In genomic region chr18:28657836-28658410, GRCh38 we compare ENCODE assay signal across 26 cellular contexts.
DNase-seq lines count a peak whose midpoint lies in the region; ATAC-seq, FAIRE-seq and TF ChIP-seq lines count a peak whose summit lies in the region.
"Had no signal": no experiment of that assay in that cellular context is flagged by ENCODE, and none has a peak within 500 bp of the region (broad histone marks: within the 10 kb centered on the region; RNA-seq: fewer than 3 reads in every experiment).

No MANE protein-coding gene starts in this region.

- no peaks in the 10 kb centered on the region for H3K9me3 ChIP-seq in A549
- H3K9me3 ChIP-seq: prostate gland, testis had no signal

- WGBS in A549 (ENCODE audit: missing lambda C conversion rate), result 22% methylated on average over 2 of the region's 2 CpGs

- TF ChIP-seq EP300 in A549 (IDR thresholded peaks at IDR 0.05), result no peak

- no peaks in the 10 kb centered on the region for H3K4me1 ChIP-seq in A549
- H3K4me1 ChIP-seq: prostate gland, spleen, testis had no signal

- no peak overlapping the region for H3K27ac ChIP-seq in A549
- H3K27ac ChIP-seq: prostate gland, spleen, testis had no signal

- ATAC-seq in A549, result no peak
- ATAC-seq in activated CD8-positive, alpha-beta T cell treated with anti-CD3 and anti-CD28 coated beads for 36 hours, result no peak
- no peak for ATAC-seq in stimulated activated memory B cell treated with anti-CD40 and anti-IgM and Interleukin-4, amounts not matched to agents 10 μg/mL and 1 μg/mL and 100 μg/mL, for 72 hours
- ATAC-seq: activated naive CD8-positive, alpha-beta T cell treated with anti-CD3 and anti-CD28 coated beads, Interleukin-2, amount 50 U/mL, for 24 hours; GM12878; natural killer cell treated with Interleukin-12 subunit alpha and Interleukin-12 subunit beta and Interleukin-15 and Interleukin-18, amount 100 ng/mL, for 72 hours; Panc1 had no signal

- FAIRE-seq in A549 (lab: Jason Lieb, UNC), result no peak
- FAIRE-seq: D721Med, GM12878, H54 had no signal

- peaks cover 27% of the 10 kb centered on the region for H3K4me1 Mint-ChIP-seq in HFFc6 (ENCODE audit: low read depth)
- H3K4me1 Mint-ChIP-seq in activated CD8-positive, alpha-beta T cell treated with anti-CD3 and anti-CD28 coated beads for 36 hours (ENCODE audit: low read depth), result no peaks in the 10 kb centered on the region
- H3K4me1 Mint-ChIP-seq in stimulated activated memory B cell treated with anti-CD40 and anti-IgM and Interleukin-4, amounts not matched to agents 10 μg/mL and 1 μg/mL and 100 μg/mL, for 72 hours, result no peaks in the 10 kb centered on the region
- H3K4me1 Mint-ChIP-seq: activated naive CD8-positive, alpha-beta T cell treated with anti-CD3 and anti-CD28 coated beads, Interleukin-2, amount 50 U/mL, for 24 hours; central memory CD8-positive, alpha-beta T cell had no signal

- DNase-seq in A549 (ENCODE audit: low read depth in 1 of 2, low spot score in 1 of 2), result no peak
- DNase-seq in HFFc6, result peak; percentile 44
- peak; percentile 75 for DNase-seq in amniotic epithelial cell (ENCODE audit: low read depth)
- DNase-seq in fibroblast of villous mesenchyme (ENCODE audit: low read depth), result peak; percentile 18
- no peak for DNase-seq in NCI-H524 (lab: John Stamatoyannopoulos, UW)
- DNase-seq in activated CD8-positive, alpha-beta T cell treated with anti-CD3 and anti-CD28 coated beads for 36 hours, result no peak
- DNase-seq in dedifferentiated amniotic fluid mesenchymal stem cell (ENCODE audit: extremely low spot score), result no peak
- DNase-seq: ACHN; activated CD4-positive, alpha-beta T cell treated with anti-CD3 and anti-CD28 coated beads for 1 hour; activated naive CD8-positive, alpha-beta T cell treated with anti-CD3 and anti-CD28 coated beads, Interleukin-2, amount 50 U/mL, for 24 hours; C1 segment of cervical spinal cord; effector CD4-positive, alpha-beta T cell; GF-D8; hypothalamus; NCI-H1436; spleen; testis had no signal

- H3K4me3 ChIP-seq in A549, result no peak overlapping the region
- no peak overlapping the region for H3K4me3 ChIP-seq in fibroblast of villous mesenchyme (ENCODE audit: low read depth, low read length)
- H3K4me3 ChIP-seq: GM12878, prostate gland, spleen, testis had no signal

- POLR2A ChIA-PET in A549 (lab: Yijun Ruan, JAX), result no interaction called here
- POLR2A ChIA-PET in activated CD8-positive, alpha-beta T cell treated with anti-CD3 and anti-CD28 coated beads for 36 hours (lab: Charles Lee), result no interaction called here

- TF ChIP-seq CTCF in A549 (IDR thresholded peaks at IDR 0.05), result no peak
- TF ChIP-seq CTCF in HFFc6 (IDR thresholded peaks at IDR 0.05), result no peak
- no peak for TF ChIP-seq CTCF in fibroblast of villous mesenchyme (IDR thresholded peaks at IDR 0.05; ENCODE audit: insufficient read depth, low read depth, low read length)
- no peak for TF ChIP-seq CTCF in activated CD8-positive, alpha-beta T cell treated with anti-CD3 and anti-CD28 coated beads for 36 hours (IDR thresholded peaks at IDR 0.05)

- H3K4me2 ChIP-seq in A549, result no peak overlapping the region

- no peak overlapping the region for H3K27ac Mint-ChIP-seq in HFFc6
- no peak overlapping the region for H3K27ac Mint-ChIP-seq in activated CD8-positive, alpha-beta T cell treated with anti-CD3 and anti-CD28 coated beads for 36 hours
- H3K27ac Mint-ChIP-seq in stimulated activated memory B cell treated with anti-CD40 and anti-IgM and Interleukin-4, amounts not matched to agents 10 μg/mL and 1 μg/mL and 100 μg/mL, for 72 hours, result no peak overlapping the region
- H3K27ac Mint-ChIP-seq: activated naive CD8-positive, alpha-beta T cell treated with anti-CD3 and anti-CD28 coated beads, Interleukin-2, amount 50 U/mL, for 24 hours; activated T-helper 2 cell treated with anti-CD3 and anti-CD28 coated beads, Interferon-gamma antibody, Interleukin-2, Interleukin-4, amounts not matched to agents 10 μg/mL and 5 μg/mL and 100 μg/mL, durations not matched to agents 14 hours and 24 hours and 36 hours; natural killer cell treated with Interleukin-12 subunit alpha and Interleukin-12 subunit beta and Interleukin-15 and Interleukin-18, amount 100 ng/mL, for 72 hours had no signal

- CTCF ChIA-PET in A549 (lab: Yijun Ruan, JAX), result no interaction called here
- CTCF ChIA-PET in activated CD8-positive, alpha-beta T cell treated with anti-CD3 and anti-CD28 coated beads for 36 hours (lab: Charles Lee), result no interaction called here

- no peak overlapping the region; the same call in 1 of the 2 replicates for H3K4me3 Mint-ChIP-seq in HFFc6
- H3K4me3 Mint-ChIP-seq in activated CD8-positive, alpha-beta T cell treated with anti-CD3 and anti-CD28 coated beads for 36 hours, result no peak overlapping the region
- no peak overlapping the region for H3K4me3 Mint-ChIP-seq in stimulated activated memory B cell treated with anti-CD40 and anti-IgM and Interleukin-4, amounts not matched to agents 10 μg/mL and 1 μg/mL and 100 μg/mL, for 72 hours
- H3K4me3 Mint-ChIP-seq: activated naive CD8-positive, alpha-beta T cell treated with anti-CD3 and anti-CD28 coated beads, Interleukin-2, amount 50 U/mL, for 24 hours; central memory CD8-positive, alpha-beta T cell; natural killer cell treated with Interleukin-12 subunit alpha and Interleukin-12 subunit beta and Interleukin-15 and Interleukin-18, amount 100 ng/mL, for 72 hours had no signal

- no peaks in the 10 kb centered on the region; the same call in 1 of the 2 replicates for H3K27me3 Mint-ChIP-seq in HFFc6 (ENCODE audit: insufficient read depth)
- no peaks in the 10 kb centered on the region for H3K27me3 Mint-ChIP-seq in activated CD8-positive, alpha-beta T cell treated with anti-CD3 and anti-CD28 coated beads for 36 hours
- no peaks in the 10 kb centered on the region for H3K27me3 Mint-ChIP-seq in stimulated activated memory B cell treated with anti-CD40 and anti-IgM and Interleukin-4, amounts not matched to agents 10 μg/mL and 1 μg/mL and 100 μg/mL, for 72 hours
- H3K27me3 Mint-ChIP-seq: activated naive CD8-positive, alpha-beta T cell treated with anti-CD3 and anti-CD28 coated beads, Interleukin-2, amount 50 U/mL, for 24 hours; central memory CD8-positive, alpha-beta T cell; natural killer cell treated with Interleukin-12 subunit alpha and Interleukin-12 subunit beta and Interleukin-15 and Interleukin-18, amount 100 ng/mL, for 72 hours had no signal

- no peak for TF ChIP-seq RAD21 in A549 (conservative IDR thresholded peaks at IDR 0.05 in 1 of 2, IDR thresholded peaks at IDR 0.05 in 1 of 2)

- 0 out of 2 replicates have a peak, but pooled peaks cover 2% of the 10 kb centered on the region for H3K36me3 Mint-ChIP-seq in HFFc6 (ENCODE audit: low read depth)
- no peaks in the 10 kb centered on the region for H3K36me3 Mint-ChIP-seq in activated CD8-positive, alpha-beta T cell treated with anti-CD3 and anti-CD28 coated beads for 36 hours (ENCODE audit: low read depth)
- no peaks in the 10 kb centered on the region for H3K36me3 Mint-ChIP-seq in stimulated activated memory B cell treated with anti-CD40 and anti-IgM and Interleukin-4, amounts not matched to agents 10 μg/mL and 1 μg/mL and 100 μg/mL, for 72 hours

- no peaks in the 10 kb centered on the region for H3K9me3 Mint-ChIP-seq in HFFc6
- H3K9me3 Mint-ChIP-seq in activated CD8-positive, alpha-beta T cell treated with anti-CD3 and anti-CD28 coated beads for 36 hours, result peaks cover 9% of the 10 kb centered on the region
- peaks cover 7% of the 10 kb centered on the region for H3K9me3 Mint-ChIP-seq in stimulated activated memory B cell treated with anti-CD40 and anti-IgM and Interleukin-4, amounts not matched to agents 10 μg/mL and 1 μg/mL and 100 μg/mL, for 72 hours

- intact Hi-C loops in activated CD8-positive, alpha-beta T cell treated with anti-CD3 and anti-CD28 coated beads for 36 hours (cut with micrococcal nuclease), result no loop called here

- TF ChIP-seq POLR2A in A549 (IDR thresholded peaks at IDR 0.05; ENCODE audit: low read length), result no peak

TF ChIP-seq in A549, 52 proteins besides CTCF, POLR2A, EP300 and RAD21:
- peak; percentile 49 for TF ChIP-seq MAFK (IDR thresholded peaks at IDR 0.05; ENCODE audit: partially characterized antibody)
- TF ChIP-seq, protein P1, sequence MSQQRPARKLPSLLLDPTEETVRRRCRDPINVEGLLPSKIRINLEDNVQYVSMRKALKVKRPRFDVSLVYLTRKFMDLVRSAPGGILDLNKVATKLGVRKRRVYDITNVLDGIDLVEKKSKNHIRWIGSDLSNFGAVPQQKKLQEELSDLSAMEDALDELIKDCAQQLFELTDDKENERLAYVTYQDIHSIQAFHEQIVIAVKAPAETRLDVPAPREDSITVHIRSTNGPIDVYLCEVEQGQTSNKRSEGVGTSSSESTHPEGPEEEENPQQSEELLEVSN (IDR thresholded peaks at IDR 0.05; ENCODE audit: borderline replicate concordance, low read depth), result no peak
- TF ChIP-seq ZNF302 (CRISPR knock-in tag; IDR thresholded peaks at IDR 0.05), result no peak
- TF ChIP-seq ZC3H11A (IDR thresholded peaks at IDR 0.05), result no peak

Comparison
In these comparisons a context has a peak if more than half of its experiments do, and no peak if none do; other contexts are left out.
1. DNase-seq: peak in HFFc6 (single experiment), amniotic epithelial cell (single experiment) and fibroblast of villous mesenchyme (single experiment); none in A549 (0 of 2), NCI-H524 (0 of 2), activated CD8-positive, alpha-beta T cell treated with anti-CD3 and anti-CD28 coated beads for 36 hours (single experiment) and dedifferentiated amniotic fluid mesenchymal stem cell (single experiment).